ENCODE assay signal across 25 cellular contexts in the genomic region with DNA sequence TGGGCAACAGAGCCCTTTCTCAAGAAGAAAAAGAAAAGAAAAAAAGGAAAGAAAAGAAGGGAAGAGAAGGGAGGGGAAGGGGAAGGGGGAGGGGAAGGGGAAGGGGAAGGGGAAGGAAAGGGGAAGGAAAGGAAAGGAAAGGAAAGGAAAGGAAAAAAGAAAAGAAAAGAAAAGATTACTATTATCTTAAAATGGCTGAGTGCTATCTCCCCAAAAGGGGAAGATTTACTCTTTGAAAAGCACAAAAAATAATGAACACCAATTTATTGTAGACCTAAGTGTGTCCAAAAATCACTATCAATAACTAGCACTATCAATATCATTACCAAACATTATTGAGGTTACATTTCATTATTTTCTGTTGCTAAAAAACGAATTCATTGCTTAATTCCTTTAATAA.
"Had no signal": no experiment of that assay in that cellular context is flagged by ENCODE, and none has a peak within 500 bp of the region (broad histone marks: within the 10 kb centered on the region; RNA-seq: fewer than 3 reads in every experiment).

No MANE protein-coding gene starts in this region.

- H3K4me1 ChIP-seq: gastrocnemius medialis, left lung, lower lobe of right lung had no signal

- H3K4me3 ChIP-seq: coronary artery, dorsolateral prefrontal cortex, esophagus squamous epithelium, gastrocnemius medialis, heart right ventricle, left lung, lower lobe of right lung had no signal

- ATAC-seq: esophagus mucosa, gastrocnemius medialis, heart right ventricle, left cardiac atrium, left lung, left ventricle myocardium superior, lower lobe of right lung had no signal

- FAIRE-seq: colon, islet of Langerhans, keratinocyte had no signal

- H3K27me3 ChIP-seq: dorsolateral prefrontal cortex, esophagus squamous epithelium, gastrocnemius medialis, heart right ventricle, left lung had no signal

- DNase-seq: dermis blood vessel endothelial cell; dorsolateral prefrontal cortex; effector CD4-positive, alpha-beta T cell; effector memory CD4-positive, alpha-beta T cell; erythroblast; esophagus squamous epithelium; foreskin fibroblast; foreskin melanocyte; gastrocnemius medialis; glutamatergic neuron; head of caudate nucleus; heart right ventricle; hippocampal formation; left cardiac atrium; left lung; left ventricle myocardium superior; lower lobe of right lung; mesenchymal stem cell; midbrain had no signal

- H3K9me3 ChIP-seq: esophagus squamous epithelium, gastrocnemius medialis, heart right ventricle, left lung, lower lobe of right lung had no signal

- H3K27ac ChIP-seq: coronary artery, dorsolateral prefrontal cortex, epithelial cell of prostate, esophagus squamous epithelium, gastrocnemius medialis, heart right ventricle, left lung, lower lobe of right lung had no signal
